ENCODE assay signal across 22 cellular contexts in genomic region chr16:85543998-85544397, GRCh38.
"Had no signal": no experiment of that assay in that cellular context is flagged by ENCODE, and none has a peak within 500 bp of the region (broad histone marks: within the 10 kb centered on the region; RNA-seq: fewer than 3 reads in every experiment).

No MANE protein-coding gene starts in this region.

- H3K36me3 ChIP-seq: MG63 had no signal

- H3K9me3 ChIP-seq: MG63 had no signal

- H3K27me3 ChIP-seq: MG63 had no signal

- H3K36me3 Mint-ChIP-seq: activated naive CD4-positive, alpha-beta T cell treated with anti-CD3 and anti-CD28 coated beads, Interleukin-2, amount 10 ng/mL, durations not matched to agents 7 days and 5 days; activated naive CD8-positive, alpha-beta T cell treated with anti-CD3 and anti-CD28 coated beads for 36 hours had no signal

- H3K27ac Mint-ChIP-seq: activated B cell treated with CpG ODN at 0.5 μM for 24 hours; activated CD4-positive, alpha-beta memory T cell treated with anti-CD3 and anti-CD28 coated beads, Interleukin-2, amount 10 ng/mL, durations not matched to agents 7 days and 5 days; activated naive CD4-positive, alpha-beta T cell treated with anti-CD3 and anti-CD28 coated beads, Interleukin-2, amount 10 ng/mL, durations not matched to agents 7 days and 5 days; activated naive CD8-positive, alpha-beta T cell treated with anti-CD3 and anti-CD28 coated beads for 36 hours; activated T-helper 17 cell treated with anti-CD3 and anti-CD28 coated beads, Interleukin-2, amount 50 U/mL, for 72 hours; T-helper 1 cell treated with Interleukin-12 subunit alpha and Interleukin-12 subunit beta and Interleukin-4 antibody, amounts not matched to agents 30 μg/mL and 1 μg/mL, for 36 hours had no signal

- H3K9me3 Mint-ChIP-seq: activated naive CD8-positive, alpha-beta T cell treated with anti-CD3 and anti-CD28 coated beads for 36 hours; activated T-helper 17 cell treated with anti-CD3 and anti-CD28 coated beads, Interleukin-2, amount 50 U/mL, for 72 hours had no signal

- ATAC-seq: activated T-helper 17 cell treated with anti-CD3 and anti-CD28 coated beads, Interleukin-2, amount 50 U/mL, for 72 hours; PC-3 had no signal

- DNase-seq: activated B cell treated with CpG ODN at 0.5 μM for 24 hours; activated CD4-positive, alpha-beta memory T cell treated with anti-CD3 and anti-CD28 coated beads, Interleukin-2, amount 10 ng/mL, durations not matched to agents 7 days and 5 days; activated CD4-positive, alpha-beta T cell treated with anti-CD3 and anti-CD28 coated beads, Interleukin-2, amount 50 U/mL, for 1 hour; activated gamma-delta T cell treated with Interleukin-2 at 50 U/mL for 16 hours; activated naive CD4-positive, alpha-beta T cell treated with anti-CD3 and anti-CD28 coated beads, Interleukin-2, amount 10 ng/mL, durations not matched to agents 7 days and 5 days; activated naive CD8-positive, alpha-beta T cell treated with anti-CD3 and anti-CD28 coated beads for 36 hours; activated T-cell treated with anti-CD3 and anti-CD28 coated beads for 4 hours; activated T-cell treated with anti-CD3 and anti-CD28 coated beads, Interleukin-2, amount 50 U/mL, for 48 hours; anterior cingulate cortex; central memory CD4-positive, alpha-beta T cell; MG63; NCI-H1105; NCI-H1436 treated with DMSO at 0.1 percent for 48 hours; NCI-H187; NCI-H2081; NCI-H510A treated with DMSO at 0.1 percent for 48 hours; NCI-H69; NK-92 treated with Interleukin-12 subunit alpha and Interleukin-12 subunit beta, amount 100 ng/mL, for 24 hours; PC-3; SHP77 treated with DMSO at 0.1 percent for 48 hours had no signal

- H3K4me3 Mint-ChIP-seq: activated B cell treated with CpG ODN at 0.5 μM for 24 hours; activated CD4-positive, alpha-beta memory T cell treated with anti-CD3 and anti-CD28 coated beads, Interleukin-2, amount 10 ng/mL, durations not matched to agents 7 days and 5 days; activated naive CD4-positive, alpha-beta T cell treated with anti-CD3 and anti-CD28 coated beads, Interleukin-2, amount 10 ng/mL, durations not matched to agents 7 days and 5 days; activated naive CD8-positive, alpha-beta T cell treated with anti-CD3 and anti-CD28 coated beads for 36 hours; activated T-helper 17 cell treated with anti-CD3 and anti-CD28 coated beads, Interleukin-2, amount 50 U/mL, for 72 hours; T-helper 1 cell treated with Interleukin-12 subunit alpha and Interleukin-12 subunit beta and Interleukin-4 antibody, amounts not matched to agents 30 μg/mL and 1 μg/mL, for 36 hours had no signal

- H3K4me3 ChIP-seq: MG63 had no signal

- H3K27me3 Mint-ChIP-seq: activated CD4-positive, alpha-beta memory T cell treated with anti-CD3 and anti-CD28 coated beads, Interleukin-2, amount 10 ng/mL, durations not matched to agents 7 days and 5 days; activated naive CD8-positive, alpha-beta T cell treated with anti-CD3 and anti-CD28 coated beads for 36 hours; activated T-helper 17 cell treated with anti-CD3 and anti-CD28 coated beads, Interleukin-2, amount 50 U/mL, for 72 hours had no signal

- H3K4me1 Mint-ChIP-seq: activated B cell treated with CpG ODN at 0.5 μM for 24 hours; activated CD4-positive, alpha-beta memory T cell treated with anti-CD3 and anti-CD28 coated beads, Interleukin-2, amount 10 ng/mL, durations not matched to agents 7 days and 5 days; activated naive CD4-positive, alpha-beta T cell treated with anti-CD3 and anti-CD28 coated beads, Interleukin-2, amount 10 ng/mL, durations not matched to agents 7 days and 5 days; activated naive CD8-positive, alpha-beta T cell treated with anti-CD3 and anti-CD28 coated beads for 36 hours; activated T-helper 17 cell treated with anti-CD3 and anti-CD28 coated beads, Interleukin-2, amount 50 U/mL, for 72 hours had no signal
